Comparison of ENCODE assay signal across 23 cellular contexts in genomic region chr18:61085751-61086150, GRCh38.
DNase-seq lines count a peak whose midpoint lies in the region; ATAC-seq and TF ChIP-seq lines count a peak whose summit lies in the region.
"Had no signal": no experiment of that assay in that cellular context is flagged by ENCODE, and none has a peak within 500 bp of the region (broad histone marks: within the 10 kb centered on the region; RNA-seq: fewer than 3 reads in every experiment).

No MANE protein-coding gene starts in this region.

- H3K4me3 ChIP-seq in mesendoderm (ENCODE audit: low read length) (no peak overlapping the region), heart left ventricle (no peak overlapping the region)
- H3K4me3 ChIP-seq: GM12878, GM23338, SJSA1 had no signal

- no peaks in the 10 kb centered on the region for H3K79me1 ChIP-seq in mesendoderm (ENCODE audit: low read length)

- no peaks in the 10 kb centered on the region for H3K4me1 Mint-ChIP-seq in activated CD8-positive, alpha-beta T cell treated with anti-CD3 and anti-CD28 coated beads, Interleukin-2, amount 10 ng/mL, durations not matched to agents 7 days and 5 days (ENCODE audit: low read depth)
- H3K4me1 Mint-ChIP-seq: GM23338, H9 had no signal

- H3K36me3 ChIP-seq in mesendoderm (ENCODE audit: control insufficient read depth, insufficient read depth, low read length) (no peaks in the 10 kb centered on the region), heart left ventricle (no peaks in the 10 kb centered on the region)
- H3K36me3 ChIP-seq: SJSA1 had no signal

- H3K36me3 Mint-ChIP-seq in activated CD8-positive, alpha-beta T cell treated with anti-CD3 and anti-CD28 coated beads, Interleukin-2, amount 10 ng/mL, durations not matched to agents 7 days and 5 days (ENCODE audit: low read depth) = no peaks in the 10 kb centered on the region

- TF ChIP-seq CTCF in heart left ventricle (IDR thresholded peaks at IDR 0.05) = no peak

- intact Hi-C loops in heart left ventricle (cut with DNase I) = loop anchor here in 6 of 10 donors (5.0 to 10.0 kb wide), 3 partner anchors 401 to 419 kb away; no protein-coding TSS in a partner anchor

- POLR2A ChIA-PET in activated CD8-positive, alpha-beta T cell treated with anti-CD3 and anti-CD28 coated beads, Interleukin-2, amount 10 ng/mL, durations not matched to agents 7 days and 5 days (lab: Charles Lee) = no interaction called here

- peak; percentile 6 to 27 for DNase-seq in NCI-H2081 (lab: John Stamatoyannopoulos, UW)
- no peak for DNase-seq in NCI-H2081 treated with DMSO at 0.1 percent for 48 hours (lab: John Stamatoyannopoulos, UW)
- peak in 2 of 3 experiments; percentile 70 to 88 for DNase-seq in NCI-H1417 (lab: John Stamatoyannopoulos, UW)
- DNase-seq in NCI-H69 (lab: John Stamatoyannopoulos, UW) = peak; percentile 96
- peak; percentile 6 for DNase-seq in mesendoderm
- no peak for DNase-seq in heart left ventricle
- DNase-seq in iPS-NIHi7 (ENCODE audit: extremely low spot score) = no peak
- DNase-seq in activated CD8-positive, alpha-beta T cell treated with anti-CD3 and anti-CD28 coated beads, Interleukin-2, amount 10 ng/mL, durations not matched to agents 7 days and 5 days = no peak
- DNase-seq: 8988T, ACHN, H9, Karpas-422, NCI-H1092 treated with DMSO at 0.1 percent for 48 hours, NCI-H1694, NCI-H2107, NCI-H446 treated with DMSO at 0.1 percent for 48 hours, NCI-H526, Right ventricle myocardium superior, RPMI8226 had no signal

- H3K56ac ChIP-seq in mesendoderm (ENCODE audit: low read length) = no peak overlapping the region

- no peak overlapping the region for H3K23ac ChIP-seq in mesendoderm (ENCODE audit: low read length)

- H3K9me3 ChIP-seq in heart left ventricle = no peaks in the 10 kb centered on the region
- H3K9me3 ChIP-seq: SJSA1 had no signal

- no peak overlapping the region for H4K5ac ChIP-seq in mesendoderm (ENCODE audit: low read length)

- no peak overlapping the region for H3K4me3 Mint-ChIP-seq in activated CD8-positive, alpha-beta T cell treated with anti-CD3 and anti-CD28 coated beads, Interleukin-2, amount 10 ng/mL, durations not matched to agents 7 days and 5 days
- H3K4me3 Mint-ChIP-seq: GM23338, H9 had no signal

- H3K27me3 Mint-ChIP-seq in activated CD8-positive, alpha-beta T cell treated with anti-CD3 and anti-CD28 coated beads, Interleukin-2, amount 10 ng/mL, durations not matched to agents 7 days and 5 days (ENCODE audit: low read depth) = no peaks in the 10 kb centered on the region

- no peak overlapping the region for H2BK15ac ChIP-seq in mesendoderm (replicated peaks; ENCODE audit: low read depth)

- H2BK120ac ChIP-seq in mesendoderm (ENCODE audit: low read depth, low read length) = no peak overlapping the region

- H3K27ac Mint-ChIP-seq in activated CD8-positive, alpha-beta T cell treated with anti-CD3 and anti-CD28 coated beads, Interleukin-2, amount 10 ng/mL, durations not matched to agents 7 days and 5 days = no peak overlapping the region
- H3K27ac Mint-ChIP-seq: GM23338, H9 had no signal

- no peaks in the 10 kb centered on the region for H3K79me2 ChIP-seq in mesendoderm (ENCODE audit: control insufficient read depth, insufficient read depth, low read length)

- no peak for TF ChIP-seq POLR2A in heart left ventricle (IDR thresholded peaks at IDR 0.05)

- ATAC-seq in heart left ventricle = no peak
- no peak for ATAC-seq in activated CD8-positive, alpha-beta T cell treated with anti-CD3 and anti-CD28 coated beads, Interleukin-2, amount 10 ng/mL, durations not matched to agents 7 days and 5 days
- ATAC-seq: GM12878, GM23338, HepG2 had no signal

- H3K4ac ChIP-seq in mesendoderm (ENCODE audit: low read depth, low read length) = no peak overlapping the region

- H3K27me3 ChIP-seq in mesendoderm (ENCODE audit: insufficient read depth, low read length, poor library complexity) (no peaks in the 10 kb centered on the region), heart left ventricle (no peaks in the 10 kb centered on the region)
- H3K27me3 ChIP-seq: SJSA1 had no signal

- H2BK5ac ChIP-seq in mesendoderm (ENCODE audit: low read length) = no peak overlapping the region

- H3K27ac ChIP-seq in mesendoderm (ENCODE audit: low read depth, low read length) (no peak overlapping the region), heart left ventricle (no peak overlapping the region)
- H3K27ac ChIP-seq: SJSA1 had no signal

- no peaks in the 10 kb centered on the region for H3K4me1 ChIP-seq in mesendoderm (ENCODE audit: control insufficient read depth, low read depth, low read length)
- H3K4me1 ChIP-seq in heart left ventricle = no peaks in the 10 kb centered on the region
- H3K4me1 ChIP-seq: SJSA1 had no signal

- H3K9me3 Mint-ChIP-seq in activated CD8-positive, alpha-beta T cell treated with anti-CD3 and anti-CD28 coated beads, Interleukin-2, amount 10 ng/mL, durations not matched to agents 7 days and 5 days (ENCODE audit: insufficient read depth) = no peaks in the 10 kb centered on the region
- H3K9me3 Mint-ChIP-seq: GM23338, H9 had no signal

- H3K9ac ChIP-seq in mesendoderm (ENCODE audit: low read length) = no peak overlapping the region

- no peak overlapping the region for H4K8ac ChIP-seq in mesendoderm (ENCODE audit: low read depth, low read length)

- no peak overlapping the region for H3K18ac ChIP-seq in mesendoderm (ENCODE audit: low read length)

- no peak overlapping the region for H2AK5ac ChIP-seq in mesendoderm (ENCODE audit: low read length)

- CTCF ChIA-PET in activated CD8-positive, alpha-beta T cell treated with anti-CD3 and anti-CD28 coated beads, Interleukin-2, amount 10 ng/mL, durations not matched to agents 7 days and 5 days (lab: Charles Lee) = no interaction called here

- no peak overlapping the region for H3K4me2 ChIP-seq in mesendoderm (ENCODE audit: low read length)
- H3K4me2 ChIP-seq: GM23338 had no signal

Comparison
In these comparisons a context has a peak if more than half of its experiments do, and no peak if none do; other contexts are left out.
1. DNase-seq: peak in NCI-H2081 (2 of 2), NCI-H1417 (2 of 3), NCI-H69 (single experiment) and mesendoderm (single experiment); none in NCI-H2081 treated with DMSO at 0.1 percent for 48 hours (single experiment), heart left ventricle (0 of 5), iPS-NIHi7 (single experiment) and activated CD8-positive, alpha-beta T cell treated with anti-CD3 and anti-CD28 coated beads, Interleukin-2, amount 10 ng/mL, durations not matched to agents 7 days and 5 days (single experiment).